20 cellular contexts compared by ENCODE assay signal in the genomic region with DNA sequence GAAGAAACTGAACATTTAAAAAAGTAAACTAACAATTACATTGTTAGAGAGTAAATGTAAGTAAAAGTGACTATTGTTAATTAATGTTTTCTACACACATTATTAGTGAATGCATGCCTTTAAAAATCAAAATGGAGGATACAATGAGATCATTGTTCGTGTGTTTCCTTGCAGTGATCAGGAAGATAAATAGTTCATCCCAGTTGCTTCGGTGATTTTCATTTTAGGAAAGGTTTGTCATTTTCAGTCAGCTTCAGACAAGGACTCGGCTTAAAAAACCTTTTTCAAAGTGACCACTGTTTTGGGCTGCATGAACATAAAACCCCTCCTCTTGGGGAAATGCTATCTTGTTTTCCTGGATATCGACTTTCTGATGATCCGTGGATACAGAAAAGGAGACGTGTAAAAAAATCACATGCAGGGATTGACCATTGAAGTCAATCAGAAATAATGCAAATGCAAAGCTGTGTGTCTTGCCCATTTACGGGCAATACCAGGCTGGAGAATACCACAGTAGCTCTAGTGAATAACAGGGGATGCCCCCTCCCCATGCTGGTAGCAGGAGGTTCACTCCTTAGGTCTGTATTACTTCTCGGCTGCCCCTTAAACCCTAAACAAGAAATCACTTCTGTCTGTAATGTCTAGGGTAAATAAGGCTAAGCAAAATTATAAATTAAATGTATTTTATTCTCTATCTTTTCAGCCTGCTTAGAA.
DNase-seq lines count a peak whose midpoint lies in the region; ATAC-seq, FAIRE-seq and TF ChIP-seq lines count a peak whose summit lies in the region.
"Had no signal": no experiment of that assay in that cellular context is flagged by ENCODE, and none has a peak within 500 bp of the region (broad histone marks: within the 10 kb centered on the region; RNA-seq: fewer than 3 reads in every experiment).

No MANE protein-coding gene starts in this region.

- no peak for ATAC-seq in activated naive CD8-positive, alpha-beta T cell treated with anti-CD3 and anti-CD28 coated beads, Interleukin-2, amount 10 ng/mL, durations not matched to agents 7 days and 5 days (ENCODE audit: low read depth)
- peak; percentile 35 to 41 for ATAC-seq in stimulated activated naive B cell treated with anti-CD40 and anti-IgM and Interleukin-4, amounts not matched to agents 10 μg/mL and 1 μg/mL and 100 μg/mL, for 72 hours (replicated peaks)
- ATAC-seq: pancreas had no signal

- H3K9me3 Mint-ChIP-seq in activated naive CD8-positive, alpha-beta T cell treated with anti-CD3 and anti-CD28 coated beads, Interleukin-2, amount 10 ng/mL, durations not matched to agents 7 days and 5 days: peaks cover 13% of the 10 kb centered on the region
- peaks cover 1 to 3% of the 10 kb centered on the region in 2 donors for H3K9me3 Mint-ChIP-seq in stimulated activated naive B cell treated with anti-CD40 and anti-IgM and Interleukin-4, amounts not matched to agents 10 μg/mL and 1 μg/mL and 100 μg/mL, for 72 hours

- peak overlapping the region; percentile 20 for H3K27ac ChIP-seq in iPS-20b (ENCODE audit: low read length)
- H3K27ac ChIP-seq: 22Rv1, KMS-11, SK-N-MC had no signal

- POLR2A ChIA-PET in activated naive CD8-positive, alpha-beta T cell treated with anti-CD3 and anti-CD28 coated beads, Interleukin-2, amount 10 ng/mL, durations not matched to agents 7 days and 5 days (lab: Charles Lee): no interaction called here

- no peak overlapping the region for H3K4me3 Mint-ChIP-seq in activated naive CD8-positive, alpha-beta T cell treated with anti-CD3 and anti-CD28 coated beads, Interleukin-2, amount 10 ng/mL, durations not matched to agents 7 days and 5 days
- no peak overlapping the region for H3K4me3 Mint-ChIP-seq in stimulated activated naive B cell treated with anti-CD40 and anti-IgM and Interleukin-4, amounts not matched to agents 10 μg/mL and 1 μg/mL and 100 μg/mL, for 72 hours

- peaks cover 55% of the 10 kb centered on the region for H3K36me3 Mint-ChIP-seq in activated naive CD8-positive, alpha-beta T cell treated with anti-CD3 and anti-CD28 coated beads, Interleukin-2, amount 10 ng/mL, durations not matched to agents 7 days and 5 days
- H3K36me3 Mint-ChIP-seq in stimulated activated naive B cell treated with anti-CD40 and anti-IgM and Interleukin-4, amounts not matched to agents 10 μg/mL and 1 μg/mL and 100 μg/mL, for 72 hours: peaks cover 12 to 13% of the 10 kb centered on the region in 2 donors

- H3K27me3 Mint-ChIP-seq in activated naive CD8-positive, alpha-beta T cell treated with anti-CD3 and anti-CD28 coated beads, Interleukin-2, amount 10 ng/mL, durations not matched to agents 7 days and 5 days: no peaks in the 10 kb centered on the region
- H3K27me3 Mint-ChIP-seq in stimulated activated naive B cell treated with anti-CD40 and anti-IgM and Interleukin-4, amounts not matched to agents 10 μg/mL and 1 μg/mL and 100 μg/mL, for 72 hours: no peaks in the 10 kb centered on the region

- H3K9ac ChIP-seq in iPS-20b (ENCODE audit: low read depth, low read length): peak overlapping the region; percentile 55; the same call in 1 of the 2 replicates
- H3K9ac ChIP-seq: KMS-11 had no signal

- no peak for FAIRE-seq in H54 (lab: Jason Lieb, UNC)
- FAIRE-seq: pancreas, TTC549 had no signal

- H3K36me3 ChIP-seq in iPS-20b (ENCODE audit: insufficient read depth, low read depth, low read length): no peaks in the 10 kb centered on the region
- H3K36me3 ChIP-seq: pancreas had no signal

- H3K27me3 ChIP-seq in iPS-20b (ENCODE audit: insufficient read depth, low read length): no peaks in the 10 kb centered on the region
- H3K27me3 ChIP-seq: pancreas had no signal

- no peak for TF ChIP-seq POLR2A in H54 (IDR thresholded peaks at IDR 0.05; ENCODE audit: low read depth, low read length)

- no peak for TF ChIP-seq CTCF in GM13977 (IDR thresholded peaks at IDR 0.05; ENCODE audit: extremely low read depth, insufficient read depth, missing control alignments)

- no peak overlapping the region for H3K4me3 ChIP-seq in iPS-20b (ENCODE audit: low read length)
- H3K4me3 ChIP-seq: pancreas, SK-N-MC, smooth muscle cell had no signal

- H3K4me1 Mint-ChIP-seq in activated naive CD8-positive, alpha-beta T cell treated with anti-CD3 and anti-CD28 coated beads, Interleukin-2, amount 10 ng/mL, durations not matched to agents 7 days and 5 days: peaks cover 32% of the 10 kb centered on the region
- H3K4me1 Mint-ChIP-seq in stimulated activated naive B cell treated with anti-CD40 and anti-IgM and Interleukin-4, amounts not matched to agents 10 μg/mL and 1 μg/mL and 100 μg/mL, for 72 hours: peaks cover 55 to 76% of the 10 kb centered on the region in 2 donors

- in situ Hi-C loops in GM13977 (cut with MboI; ENCODE audit: low pct_unique_long_range_greater_than_20kb, low sequenced_read_pairs, unreplicated experiment): loop anchor here (25.0 kb wide), 1 partner anchor 109 kb away; no protein-coding TSS in a partner anchor

- peaks cover 53% of the 10 kb centered on the region for H3K4me1 ChIP-seq in iPS-20b (ENCODE audit: insufficient read depth, low read length)

- peak; percentile 1 for DNase-seq in NCI-H748 (lab: John Stamatoyannopoulos, UW; ENCODE audit: unreplicated experiment)
- DNase-seq in NCI-H748 treated with DMSO at 0.1 percent for 48 hours (lab: John Stamatoyannopoulos, UW): no peak
- no peak for DNase-seq in activated naive CD8-positive, alpha-beta T cell treated with anti-CD3 and anti-CD28 coated beads, Interleukin-2, amount 10 ng/mL, durations not matched to agents 7 days and 5 days
- DNase-seq in stimulated activated naive B cell treated with anti-CD40 and anti-IgM and Interleukin-4, amounts not matched to agents 10 μg/mL and 1 μg/mL and 100 μg/mL, for 72 hours: no peak
- DNase-seq in GM13977 (ENCODE audit: low spot score): no peak
- no peak for DNase-seq in UCSD-AML1 (lab: John Stamatoyannopoulos, UW; ENCODE audit: unreplicated experiment)
- DNase-seq in H54 (ENCODE audit: insufficient read length, low spot score): no peak
- DNase-seq: activated naive CD4-positive, alpha-beta T cell; DMS79; foreskin fibroblast; HCEC 1CT; NCI-H2227 treated with DMSO at 0.1 percent for 48 hours; pancreas; stimulated activated naive CD4-positive, alpha-beta T cell treated with Interleukin-2 at 50 U/mL for 16 hours had no signal

- H3K27ac Mint-ChIP-seq in activated naive CD8-positive, alpha-beta T cell treated with anti-CD3 and anti-CD28 coated beads, Interleukin-2, amount 10 ng/mL, durations not matched to agents 7 days and 5 days: peak overlapping the region; percentile 75
- H3K27ac Mint-ChIP-seq in stimulated activated naive B cell treated with anti-CD40 and anti-IgM and Interleukin-4, amounts not matched to agents 10 μg/mL and 1 μg/mL and 100 μg/mL, for 72 hours: peak overlapping the region; percentile 6

- no peaks in the 10 kb centered on the region for H3K9me3 ChIP-seq in iPS-20b (ENCODE audit: insufficient read depth, low read depth, low read length)
- H3K9me3 ChIP-seq: pancreas had no signal
